8 cellular contexts compared by ENCODE assay signal in the genomic region with DNA sequence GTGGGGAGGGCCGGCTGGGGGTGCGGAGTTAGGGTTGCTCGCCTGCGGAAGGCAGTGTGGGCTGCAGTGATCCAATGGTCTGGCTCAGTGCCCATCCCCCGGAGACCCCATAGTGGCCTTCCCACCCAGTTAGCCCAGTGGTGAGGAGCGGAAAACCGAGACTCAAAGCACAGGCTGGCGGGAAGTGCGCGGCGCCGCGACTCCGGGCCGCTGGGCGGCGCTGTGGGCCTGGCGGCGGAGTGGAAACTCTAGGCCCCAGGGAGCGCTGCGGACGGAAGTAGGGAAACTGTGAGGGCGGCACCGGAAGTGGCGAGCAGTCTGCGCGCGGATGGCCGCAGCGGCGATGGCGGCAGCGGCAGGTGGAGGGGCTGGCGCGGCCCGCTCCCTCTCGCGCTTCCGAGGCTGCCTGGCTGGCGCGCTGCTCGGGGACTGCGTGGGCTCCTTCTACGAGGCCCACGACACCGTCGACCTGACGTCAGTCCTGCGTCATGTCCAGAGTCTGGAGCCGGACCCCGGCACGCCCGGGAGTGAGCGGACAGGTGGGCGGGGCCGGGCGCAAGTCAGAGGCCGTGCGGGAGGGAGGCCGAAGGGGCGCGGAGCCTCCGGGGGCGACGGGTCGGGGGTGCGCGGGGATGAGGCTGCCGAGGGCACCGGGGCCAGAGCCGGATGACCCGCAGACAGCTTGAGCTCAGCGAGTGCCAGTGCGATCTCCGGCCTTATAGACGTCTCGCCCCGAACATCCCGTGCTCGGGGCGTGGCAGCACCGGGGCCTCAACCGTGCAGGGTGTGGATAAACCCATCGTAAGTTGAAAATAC. TPM values are rescaled to one million over a fixed set of nuclear protein-coding genes. Genes with fewer than 3 reads are reported as not detected.
DNase-seq lines count a peak whose midpoint lies in the region; ATAC-seq and TF ChIP-seq lines count a peak whose summit lies in the region.

A gene with protein sequence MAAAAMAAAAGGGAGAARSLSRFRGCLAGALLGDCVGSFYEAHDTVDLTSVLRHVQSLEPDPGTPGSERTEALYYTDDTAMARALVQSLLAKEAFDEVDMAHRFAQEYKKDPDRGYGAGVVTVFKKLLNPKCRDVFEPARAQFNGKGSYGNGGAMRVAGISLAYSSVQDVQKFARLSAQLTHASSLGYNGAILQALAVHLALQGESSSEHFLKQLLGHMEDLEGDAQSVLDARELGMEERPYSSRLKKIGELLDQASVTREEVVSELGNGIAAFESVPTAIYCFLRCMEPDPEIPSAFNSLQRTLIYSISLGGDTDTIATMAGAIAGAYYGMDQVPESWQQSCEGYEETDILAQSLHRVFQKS (plus strand): TSS at position 316 of the 816 bp plus-strand sequence. CDS start 13 bp downstream, at position 329.

- H3K27ac ChIP-seq in adrenal gland (peak within 1 kb of the TSS; percentile 79 to 92 (median 84)), heart right ventricle (peak within 1 kb of the TSS; percentile 74 to 98 (median 90)), upper lobe of left lung (peak within 1 kb of the TSS; percentile 81 to 93 (median 87))

- no peaks in the 10 kb centered on the region for H3K27me3 ChIP-seq in adrenal gland
- H3K27me3 ChIP-seq in heart right ventricle, result peaks cover 4 to 24% (median 21%) of the 10 kb centered on the region in 7 donors
- H3K27me3 ChIP-seq in upper lobe of left lung, result peaks cover 0 to 4% (median 1%) of the 10 kb centered on the region in 4 donors

- H3K4me3 ChIP-seq in adrenal gland, result peak within 1 kb of the TSS; percentile 7 to 93 (median 74)
- H3K4me3 ChIP-seq in heart right ventricle, result peak within 1 kb of the TSS; percentile 81 to 99 (median 92)
- peak within 1 kb of the TSS; percentile 78 to 98 (median 92) for H3K4me3 ChIP-seq in upper lobe of left lung

- in situ Hi-C loops in GM13977 (cut with MboI; ENCODE audit: low pct_unique_long_range_greater_than_20kb, low sequenced_read_pairs, unreplicated experiment), result no loop called here

- H3K4me1 ChIP-seq in adrenal gland (replicated peaks in 1 of 2), result peaks cover 22 to 41% of the 10 kb centered on the region in 2 donors
- H3K4me1 ChIP-seq in heart right ventricle, result peaks cover 3 to 53% (median 48%) of the 10 kb centered on the region in 9 donors
- H3K4me1 ChIP-seq in upper lobe of left lung, result peaks cover 21 to 39% (median 31%) of the 10 kb centered on the region in 4 donors

- peak; percentile 92 to 94 for TF ChIP-seq POLR2A in adrenal gland (IDR thresholded peaks at IDR 0.05)
- TF ChIP-seq POLR2A in upper lobe of left lung (IDR thresholded peaks at IDR 0.05), result peak in 3 of 4 donors; percentile 66 to 97 (median 97)

- ATAC-seq in HG02852 (IDR thresholded peaks at IDR 0.05; ENCODE audit: unreplicated experiment), result peak; percentile 68
- peak; percentile 89 to 96 (median 92) for ATAC-seq in heart right ventricle
- ATAC-seq in upper lobe of left lung (ENCODE audit: low FRiP score in 2 of 2), result peak; percentile 93 to 96

- H3K36me3 ChIP-seq in adrenal gland (replicated peaks in 1 of 2) (peaks cover 0 to 36% of the 10 kb centered on the region in 2 donors), heart right ventricle (peaks cover 0 to 39% (median 20%) of the 10 kb centered on the region in 9 donors), upper lobe of left lung (peaks cover 10 to 33% (median 28%) of the 10 kb centered on the region in 4 donors)

- DNase-seq in GM13977 (ENCODE audit: low spot score), result peak; percentile 96
- DNase-seq in NCI-H1436 treated with DMSO at 0.1 percent for 48 hours (lab: John Stamatoyannopoulos, UW), result peak; percentile 25
- peak; percentile 84 to 92 (median 87) for DNase-seq in T-helper 1 cell
- DNase-seq in adrenal gland, result peak; percentile 88 to 94 (median 90)
- peak; percentile 89 for DNase-seq in heart right ventricle
- DNase-seq in posterior vena cava (ENCODE audit: low spot score), result peak; percentile 97
- DNase-seq in upper lobe of left lung, result peak; percentile 89 to 98

- WGBS in adrenal gland, 4 donors, result 0 to 1% (median 0%) methylated on average over 7 to 84 of the region's 84 CpGs
- WGBS in heart right ventricle, 2 donors, result 0 to 1% methylated on average over 77 to 84 of the region's 84 CpGs
- WGBS in upper lobe of left lung, 2 donors, result 1% methylated on average over 62 of the region's 84 CpGs; no CpG with 5 or more reads in 1 of the 2 donors

- TF ChIP-seq CTCF in GM13977 (IDR thresholded peaks at IDR 0.05; ENCODE audit: extremely low read depth, insufficient read depth, missing control alignments) (peak; percentile 99), adrenal gland (IDR thresholded peaks at IDR 0.05) (peak; percentile 86 to 99 (median 98)), heart right ventricle (IDR thresholded peaks at IDR 0.05) (peak; percentile 96 to 100 (median 99)), upper lobe of left lung (IDR thresholded peaks at IDR 0.05) (peak; percentile 98 to 100 (median 99))

- TF ChIP-seq EP300 in upper lobe of left lung (IDR thresholded peaks at IDR 0.05), result peak in 1 of 4 donors; percentile 55

- intact Hi-C loops in adrenal gland (cut with DNase I), result loop anchor here (10.0 kb wide), 3 partner anchors 164 to 234 kb away; a partner anchor contains a TSS
- intact Hi-C loops in heart right ventricle (cut with DNase I), result loop anchor here in 4 of 10 donors (5.0 to 10.0 kb wide), 3 partner anchors 154 to 231 kb away; a partner anchor contains a TSS
- intact Hi-C loops in posterior vena cava (cut with DNase I), result no loop called here

- H3K9me3 ChIP-seq in adrenal gland (replicated peaks in 1 of 3) (no peaks in the 10 kb centered on the region), heart right ventricle (no peaks in the 10 kb centered on the region), upper lobe of left lung (no peaks in the 10 kb centered on the region)

RNA-seq across cellular contexts. Expression of the gene that starts here (rescaled TPM):
- total RNA-seq in adrenal gland, result 10 to 100 TPM; 43.3 to 84.5 (median 54.8) TPM
- polyA plus RNA-seq in adrenal gland, result 10 to 100 TPM; 40.1 to 42.3 (median 40.7) TPM
- total RNA-seq in heart right ventricle, result 10 to 100 TPM; 11.0 to 24.3 (median 15.6) TPM
- 10 to 100 TPM; 18.9 to 23.0 TPM for polyA plus RNA-seq in heart right ventricle
- total RNA-seq in posterior vena cava, result 10 to 100 TPM; 16.4 to 18.6 TPM
- 10 to 100 TPM; 29.3 to 60.0 (median 45.8) TPM for total RNA-seq in upper lobe of left lung

Comparison
In these comparisons a context has a peak if more than half of its experiments do, and no peak if none do; other contexts are left out.
1. Peak in every context shown above with its lines: DNase-seq, ATAC-seq, H3K4me3 ChIP-seq and H3K27ac ChIP-seq.
2. DNase-seq: peak in every context shown above with its lines; median percentile 97 in posterior vena cava; 96 in GM13977; 94 in upper lobe of left lung; 90 in adrenal gland; 89 in heart right ventricle; 87 in T-helper 1 cell; 25 in NCI-H1436 treated with DMSO at 0.1 percent for 48 hours.
3. intact Hi-C loops: an anchor here in adrenal gland (10.0 kb wide); none called in posterior vena cava.